In the genomic region with DNA sequence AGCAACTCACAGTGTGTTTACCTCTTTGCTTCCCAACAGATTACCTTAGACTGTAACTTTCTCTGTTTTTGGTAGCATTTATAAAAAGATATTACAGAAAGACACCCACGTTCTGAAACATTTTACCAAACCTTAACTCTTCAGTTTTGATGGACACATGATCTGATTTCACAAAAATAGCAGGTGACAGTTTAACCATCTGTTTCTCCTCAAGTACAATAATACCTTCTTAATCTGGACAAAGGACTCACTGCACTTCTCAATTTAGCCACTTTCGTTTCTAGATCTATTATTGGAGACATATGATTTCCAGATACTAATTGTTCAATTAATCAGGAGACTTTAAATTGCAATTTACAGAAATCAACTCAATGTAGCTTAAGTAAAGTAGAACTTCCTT, we compare ENCODE assay signal across 18 cellular contexts.
DNase-seq lines count a peak whose midpoint lies in the region; TF ChIP-seq lines count a peak whose summit lies in the region.
"Had no signal": no experiment of that assay in that cellular context is flagged by ENCODE, and none has a peak within 500 bp of the region (broad histone marks: within the 10 kb centered on the region; RNA-seq: fewer than 3 reads in every experiment).

No MANE protein-coding gene starts in this region.

- H3K27me3 ChIP-seq in KMS-11 (ENCODE audit: insufficient read depth, low read depth), result no peaks in the 10 kb centered on the region

- peak overlapping the region; percentile 75 for H3K27ac ChIP-seq in KMS-11
- H3K27ac ChIP-seq: A549, C4-2B had no signal

- H3K36me3 Mint-ChIP-seq in activated naive CD8-positive, alpha-beta T cell treated with anti-CD3 and anti-CD28 coated beads for 36 hours, result no peaks in the 10 kb centered on the region
- H3K36me3 Mint-ChIP-seq: CD4-positive, CD25-positive, alpha-beta regulatory T cell; CD8-positive, alpha-beta T cell had no signal

- H3K4me1 Mint-ChIP-seq in activated naive CD8-positive, alpha-beta T cell treated with anti-CD3 and anti-CD28 coated beads for 36 hours, result no peaks in the 10 kb centered on the region
- H3K4me1 Mint-ChIP-seq: CD4-positive, CD25-positive, alpha-beta regulatory T cell had no signal

- H3K9me3 Mint-ChIP-seq in activated naive CD8-positive, alpha-beta T cell treated with anti-CD3 and anti-CD28 coated beads for 36 hours, result peaks cover 11% of the 10 kb centered on the region

- no peaks in the 10 kb centered on the region for H3K79me2 ChIP-seq in KMS-11 (ENCODE audit: insufficient read depth, low read depth)

- no peak for TF ChIP-seq CTCF in KMS-11 (conservative IDR thresholded peaks at IDR 0.05; ENCODE audit: low read depth, low read length)

- H3K36me3 ChIP-seq in KMS-11 (ENCODE audit: insufficient read depth), result no peaks in the 10 kb centered on the region
- H3K36me3 ChIP-seq: HAP-1 had no signal

- H4K20me1 ChIP-seq in KMS-11 (ENCODE audit: insufficient read depth), result no peaks in the 10 kb centered on the region

- H2AFZ ChIP-seq in KMS-11 (ENCODE audit: low read depth), result peak overlapping the region; percentile 61

- H3K4me2 ChIP-seq in KMS-11, result peak overlapping the region; percentile 61
- H3K4me2 ChIP-seq: A549 had no signal

- H3K4me1 ChIP-seq in KMS-11 (ENCODE audit: low read depth, poor library complexity, severe bottlenecking), result peaks cover 32% of the 10 kb centered on the region
- H3K4me1 ChIP-seq: A549, Caco-2, HAP-1 had no signal

- peak overlapping the region; percentile 22; the same call in 1 of the 2 replicates for H3K9ac ChIP-seq in KMS-11

- H3K27ac Mint-ChIP-seq in activated naive CD8-positive, alpha-beta T cell treated with anti-CD3 and anti-CD28 coated beads for 36 hours, result no peak overlapping the region
- H3K27ac Mint-ChIP-seq: CD4-positive, CD25-positive, alpha-beta regulatory T cell; CD8-positive, alpha-beta T cell; HFFc6 had no signal

- H3K27me3 Mint-ChIP-seq in activated naive CD8-positive, alpha-beta T cell treated with anti-CD3 and anti-CD28 coated beads for 36 hours, result no peaks in the 10 kb centered on the region
- H3K27me3 Mint-ChIP-seq: CD4-positive, CD25-positive, alpha-beta regulatory T cell had no signal

- no peak overlapping the region for H3K4me3 Mint-ChIP-seq in activated naive CD8-positive, alpha-beta T cell treated with anti-CD3 and anti-CD28 coated beads for 36 hours
- H3K4me3 Mint-ChIP-seq: CD4-positive, CD25-positive, alpha-beta regulatory T cell; CD8-positive, alpha-beta T cell; HFFc6 had no signal

- no peak overlapping the region for H3K4me3 ChIP-seq in KMS-11 (IDR thresholded peaks at IDR 0.05; ENCODE audit: insufficient read depth, low read depth, low read length)
- H3K4me3 ChIP-seq: A549, HAP-1 had no signal

- peak; percentile 88 for DNase-seq in NCI-H524 treated with DMSO at 0.1 percent for 48 hours (lab: John Stamatoyannopoulos, UW)
- DNase-seq in SK-N-DZ (ENCODE audit: low spot score), result peak; percentile 52
- DNase-seq in NCI-H187 treated with DMSO at 0.1 percent for 48 hours (lab: John Stamatoyannopoulos, UW), result no peak
- DNase-seq in activated naive CD8-positive, alpha-beta T cell treated with anti-CD3 and anti-CD28 coated beads for 36 hours, result no peak
- DNase-seq in NCI-H1436 (lab: John Stamatoyannopoulos, UW), result no peak
- DNase-seq: 8988T; ACHN; Caco-2; CD4-positive, CD25-positive, alpha-beta regulatory T cell; CD8-positive, alpha-beta T cell; DMS153; DND-41; GOT3; HFFc6 had no signal

Comparison
In these comparisons a context has a peak if more than half of its experiments do, and no peak if none do; other contexts are left out.
1. DNase-seq: peak in NCI-H524 treated with DMSO at 0.1 percent for 48 hours (single experiment) and SK-N-DZ (single experiment); none in NCI-H187 treated with DMSO at 0.1 percent for 48 hours (single experiment), activated naive CD8-positive, alpha-beta T cell treated with anti-CD3 and anti-CD28 coated beads for 36 hours (single experiment) and NCI-H1436 (single experiment).